ENCODE assay signal across 34 cellular contexts in genomic region chr2:232347369-232347768, GRCh38. TPM values are rescaled to one million over a fixed set of nuclear protein-coding genes. Genes with fewer than 3 reads are reported as not detected.
"Had no signal": no experiment of that assay in that cellular context is flagged by ENCODE, and none has a peak within 500 bp of the region (broad histone marks: within the 10 kb centered on the region; RNA-seq: fewer than 3 reads in every experiment).

No MANE protein-coding gene starts in this region.

- H3K36me3 Mint-ChIP-seq: mesothelial cell of epicardium had no signal

- H3K4me3 Mint-ChIP-seq: dendritic cell treated with granulocyte-macrophage colony-stimulating factor and Interleukin-4, amounts not matched to agents 40 ng/mL and 50 ng/mL, for 4 days; effector memory CD8-positive, alpha-beta T cell; endodermal cell; mesothelial cell of epicardium had no signal

- H3K9me3 Mint-ChIP-seq: dendritic cell treated with granulocyte-macrophage colony-stimulating factor and Interleukin-4, amounts not matched to agents 40 ng/mL and 50 ng/mL, for 4 days; effector memory CD8-positive, alpha-beta T cell; endodermal cell had no signal

- H3K27ac Mint-ChIP-seq: dendritic cell treated with granulocyte-macrophage colony-stimulating factor and Interleukin-4, amounts not matched to agents 40 ng/mL and 50 ng/mL, for 4 days; effector memory CD8-positive, alpha-beta T cell; endodermal cell; mesothelial cell of epicardium had no signal

- ATAC-seq: effector memory CD8-positive, alpha-beta T cell; esophagus mucosa; gastrocnemius medialis; heart right ventricle; left cardiac atrium; left lung; left ventricle myocardium superior; lower lobe of right lung; mucosa of descending colon had no signal

- H3K9me3 ChIP-seq: colonic mucosa, esophagus squamous epithelium, gastrocnemius medialis, heart right ventricle, left lung, lower lobe of right lung, mucosa of descending colon had no signal

- H3K36me3 ChIP-seq: colonic mucosa, esophagus squamous epithelium, gastrocnemius medialis, heart right ventricle, left lung, lower lobe of right lung had no signal

- DNase-seq: colonic mucosa; cortex of kidney; effector CD8-positive, alpha-beta T cell; effector memory CD8-positive, alpha-beta T cell; endodermal cell; erythroblast; esophagus squamous epithelium; foreskin fibroblast; foreskin melanocyte; gastrocnemius medialis; glutamatergic neuron; head of caudate nucleus; heart right ventricle; hippocampal formation; left lung; mesenchymal stem cell had no signal

- FAIRE-seq: endometrium, islet of Langerhans, keratinocyte had no signal

- H3K4me3 ChIP-seq: colonic mucosa, esophagus squamous epithelium, gastrocnemius medialis, heart right ventricle, left lung, lower lobe of right lung, mucosa of descending colon had no signal

- H3K27ac ChIP-seq: colonic mucosa, epithelial cell of prostate, esophagus squamous epithelium, gastrocnemius medialis, heart right ventricle, left lung, lower lobe of right lung had no signal

- H3K4me1 ChIP-seq: colonic mucosa had no signal

RNA-seq across cellular contexts. Expression of gene ALPP, which starts 31.2 kb away (rescaled TPM):
- total RNA-seq: dermis microvascular lymphatic vessel endothelial cell, endodermal cell, esophagus mucosa, esophagus squamous epithelium, gastrocnemius medialis, glomerular endothelial cell, heart right ventricle, kidney epithelial cell, left cardiac atrium, left ventricle myocardium superior, lower leg skin, lung microvascular endothelial cell, mesenteric fat pad, mesothelial cell of epicardium, myocyte had no signal
- polyA plus RNA-seq: heart right ventricle, keratinocyte had no signal

RNA-seq across cellular contexts. Expression of gene ALPG, which starts 59.3 kb away (rescaled TPM):
- total RNA-seq: dermis microvascular lymphatic vessel endothelial cell, endodermal cell, esophagus mucosa, esophagus squamous epithelium, gastrocnemius medialis, glomerular endothelial cell, heart right ventricle, kidney epithelial cell, left cardiac atrium, left ventricle myocardium superior, lower leg skin, lung microvascular endothelial cell, mesenteric fat pad, mesothelial cell of epicardium, myocyte had no signal
- polyA plus RNA-seq: heart right ventricle, keratinocyte had no signal
